8 cellular contexts compared by ENCODE assay signal in the genomic region with DNA sequence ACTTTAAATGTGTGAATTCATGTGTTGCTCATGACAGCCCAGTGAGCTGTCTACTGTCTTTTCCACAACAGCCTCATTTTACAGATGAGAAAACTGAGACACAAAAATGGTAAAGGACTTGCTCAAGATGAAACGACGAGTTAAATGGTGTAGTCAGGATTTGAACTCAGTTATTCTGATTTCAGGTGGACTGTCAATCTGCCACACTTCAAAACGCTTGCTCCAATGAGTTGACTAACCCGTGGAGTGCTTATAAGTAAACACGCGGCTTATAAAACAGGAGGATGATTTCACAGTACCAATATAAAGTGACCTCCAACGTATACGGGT. TPM values are rescaled to one million over a fixed set of nuclear protein-coding genes. Genes with fewer than 3 reads are reported as not detected.
A peak's percentile ranks its signal among the peaks of the same experiment; 100 is the strongest.
DNase-seq lines count a peak whose midpoint lies in the region; ATAC-seq and TF ChIP-seq lines count a peak whose summit lies in the region.

No MANE protein-coding gene starts in this region.

- H3K27me3 ChIP-seq in HCT116 (ENCODE audit: insufficient read depth, low read length) (no peaks in the 10 kb centered on the region), hepatocyte (no peaks in the 10 kb centered on the region), skeletal muscle satellite cell (ENCODE audit: control insufficient read depth, insufficient read depth, low read length) (no peaks in the 10 kb centered on the region)

- TF ChIP-seq CTCF in HCT116 (IDR thresholded peaks at IDR 0.05 in 2 of 3, conservative IDR thresholded peaks at IDR 0.05 in 1 of 3; ENCODE audit: borderline replicate concordance in 1 of 3, insufficient read depth in 1 of 3, low read depth in 2 of 3, low read length in 2 of 3) = no peak
- TF ChIP-seq CTCF in hepatocyte (IDR thresholded peaks at IDR 0.05; ENCODE audit: poor library complexity) = no peak

- H3K27ac ChIP-seq in HCT116 (ENCODE audit: low read depth, low read length) = no peak overlapping the region
- H3K27ac ChIP-seq in SK-N-MC = 0 out of 2 replicates have a peak overlapping the region, but pooled peaks have one; percentile 75
- H3K27ac ChIP-seq in hepatocyte = peak overlapping the region; percentile 90

- TF ChIP-seq POLR2A in HCT116 (IDR thresholded peaks at IDR 0.05; ENCODE audit: borderline replicate concordance, extremely low read depth, insufficient read depth, insufficient read length) = no peak

- H4K20me1 ChIP-seq in HCT116 (ENCODE audit: insufficient read depth) (no peaks in the 10 kb centered on the region), hepatocyte (ENCODE audit: insufficient read depth, poor library complexity, severe bottlenecking) (no peaks in the 10 kb centered on the region)

- intact Hi-C loops in HCT116 (cut with micrococcal nuclease) = loop anchor here (5.0 kb wide), 1 partner anchor 79 kb away; a partner anchor contains a TSS

- H2AFZ ChIP-seq in HCT116 (ENCODE audit: low read depth, low read length, poor library complexity, severe bottlenecking) (peak overlapping the region; percentile 67), hepatocyte (peak overlapping the region; percentile 83)

- TF ChIP-seq RAD21 in HCT116 (IDR thresholded peaks at IDR 0.05; ENCODE audit: low read depth) = no peak

- peak overlapping the region; percentile 96 for H3K4me2 ChIP-seq in HCT116 (ENCODE audit: low read length)
- peak overlapping the region; percentile 81 for H3K4me2 ChIP-seq in hepatocyte
- H3K4me2 ChIP-seq in skeletal muscle satellite cell (ENCODE audit: low read length) = no peak overlapping the region

- H3K9ac ChIP-seq in HCT116 (ENCODE audit: low read length) (peak overlapping the region; percentile 74; the same call in 1 of the 2 replicates), SK-N-MC (ENCODE audit: insufficient read length) (no peak overlapping the region), skeletal muscle satellite cell (ENCODE audit: low read depth, low read length) (peak overlapping the region; percentile 84)

- H3K36me3 ChIP-seq in HCT116 (ENCODE audit: control insufficient read depth in 1 of 2, insufficient read depth in 2 of 2, low read length in 2 of 2) (peaks cover 0 to 3% of the 10 kb centered on the region in 2 experiments; a peak in 1 of 4 replicates), SK-N-MC (ENCODE audit: insufficient read depth, low read length) (0 out of 2 replicates have a peak, but pooled peaks cover 3% of the 10 kb centered on the region), hepatocyte (replicated peaks; ENCODE audit: insufficient read depth, low read depth) (no peaks in the 10 kb centered on the region), skeletal muscle satellite cell (ENCODE audit: insufficient read depth, low read length) (no peaks in the 10 kb centered on the region)

- no peak for DNase-seq in HCT116 (ENCODE audit: low read depth, low spot score)
- no peak for DNase-seq in SK-N-MC (ENCODE audit: low read depth, low spot score)
- DNase-seq in hepatocyte (ENCODE audit: low spot score) = no peak

- no peaks in the 10 kb centered on the region for H3K9me3 ChIP-seq in HCT116 (ENCODE audit: control insufficient read depth in 1 of 2, insufficient read depth in 1 of 2, low read depth in 1 of 2, low read length in 2 of 2)
- H3K9me3 ChIP-seq in SK-N-MC (ENCODE audit: low read depth, low read length) = no peaks in the 10 kb centered on the region
- no peaks in the 10 kb centered on the region for H3K9me3 ChIP-seq in hepatocyte (ENCODE audit: low read depth)
- no peaks in the 10 kb centered on the region for H3K9me3 ChIP-seq in skeletal muscle satellite cell (replicated peaks; ENCODE audit: low read length)

- H3K79me2 ChIP-seq in HCT116 (ENCODE audit: insufficient read depth, low read length) (peaks cover 41% of the 10 kb centered on the region), hepatocyte (peaks cover 14% of the 10 kb centered on the region)

- POLR2A ChIA-PET in HCT116 (lab: Charles Lee) = no interaction called here

- RAD21 ChIA-PET in HCT116 (lab: Charles Lee; ENCODE audit: low non-redundant PET in 1 of 2, low total read pairs in 2 of 2, uncharacterized antibody in 2 of 2, unreplicated experiment in 2 of 2) = no interaction called here

- 85% methylated on average over 8 of the region's 8 CpGs for WGBS in hepatocyte (ENCODE audit: low lambda C conversion rate, missing lambda C conversion rate)

- H3K4me1 ChIP-seq in HCT116 (ENCODE audit: control insufficient read depth in 1 of 2, insufficient read depth in 2 of 2, low read length in 2 of 2) (peaks cover 10 to 42% of the 10 kb centered on the region in 2 experiments), hepatocyte (ENCODE audit: insufficient read depth) (peaks cover 5% of the 10 kb centered on the region), skeletal muscle satellite cell (ENCODE audit: control insufficient read depth, insufficient read depth, low read length) (peaks cover 16% of the 10 kb centered on the region)

- H3K4me3 ChIP-seq in HCT116 (replicated peaks in 1 of 2; ENCODE audit: low read depth in 1 of 2, low read length in 2 of 2) = no peak overlapping the region
- H3K4me3 ChIP-seq in SK-N-MC = no peak overlapping the region; the same call in 1 of the 2 replicates
- H3K4me3 ChIP-seq in hepatocyte = no peak overlapping the region
- H3K4me3 ChIP-seq in skeletal muscle satellite cell (ENCODE audit: low read length) = no peak overlapping the region

- no peaks in the 10 kb centered on the region for H3K9me2 ChIP-seq in HCT116 (ENCODE audit: insufficient read depth)
- no peaks in the 10 kb centered on the region for H3K9me2 ChIP-seq in hepatocyte (replicated peaks; ENCODE audit: insufficient read depth)

- CTCF ChIA-PET in HCT116 (lab: Charles Lee) = no interaction called here

- no TSS peak for BruUV-seq in HCT116 (replicated peaks; lab: Mats Ljungman, UMichigan)

- no peak for ATAC-seq in HCT116
- ATAC-seq in HG02759 (IDR thresholded peaks at IDR 0.05; ENCODE audit: unreplicated experiment) = no peak
- no peak for ATAC-seq in GM18502 (IDR thresholded peaks at IDR 0.05; ENCODE audit: poor library complexity, unreplicated experiment)
- no peak for ATAC-seq in GM21717 (IDR thresholded peaks at IDR 0.05; ENCODE audit: unreplicated experiment)
- no peak for ATAC-seq in HG03460 (IDR thresholded peaks at IDR 0.05; ENCODE audit: unreplicated experiment)

TF ChIP-seq in HCT116, 20 proteins besides CTCF, POLR2A, EP300 and RAD21:
- TF ChIP-seq EZH2 (IDR thresholded peaks at IDR 0.05) = no peak
- no peak for TF ChIP-seq ZFX (IDR thresholded peaks at IDR 0.05)

RNA-seq across cellular contexts. Expression of a gene that starts 0.7 kb away (rescaled TPM):
- total RNA-seq in HCT116 (2021; ENCODE audit: unreplicated experiment) = 24.5 TPM
- 10.5 and 15.4 TPM in 2 replicates for polyA plus RNA-seq in HCT116 (2012)
- total RNA-seq in hepatocyte = 7.6 and 12.0 TPM in 2 replicates
- polyA plus RNA-seq in hepatocyte = 3.2 and 3.9 TPM in 2 replicates
- total RNA-seq in skeletal muscle satellite cell (2012; rRNA removed) = 16.0 and 24.7 TPM in 2 replicates

RNA-seq across cellular contexts. Expression of a gene that starts 4.3 kb away (rescaled TPM):
- 0.98 TPM for total RNA-seq in HCT116 (2021; ENCODE audit: unreplicated experiment)
- polyA plus RNA-seq in HCT116 (2012) = 0.26 and 0.32 TPM in 2 replicates
- 4.6 and 6.7 TPM in 2 replicates for total RNA-seq in hepatocyte
- polyA plus RNA-seq in hepatocyte = 1.2 and 5.4 TPM in 2 replicates
- total RNA-seq in skeletal muscle satellite cell (2012; rRNA removed) = 1.3 and 2.6 TPM in 2 replicates

RNA-seq across cellular contexts. Expression of a gene that starts 53.6 kb away (rescaled TPM):
- total RNA-seq in HCT116 (2021; ENCODE audit: unreplicated experiment) = 13.7 TPM
- polyA plus RNA-seq in HCT116 (2012) = 6.0 and 6.9 TPM in 2 replicates
- 16.7 and 19.8 TPM in 2 replicates for total RNA-seq in hepatocyte
- polyA plus RNA-seq in hepatocyte = 17.6 and 20.6 TPM in 2 replicates
- 12.7 and 13.2 TPM in 2 replicates for total RNA-seq in skeletal muscle satellite cell (2012; rRNA removed)
